In the genomic region with DNA sequence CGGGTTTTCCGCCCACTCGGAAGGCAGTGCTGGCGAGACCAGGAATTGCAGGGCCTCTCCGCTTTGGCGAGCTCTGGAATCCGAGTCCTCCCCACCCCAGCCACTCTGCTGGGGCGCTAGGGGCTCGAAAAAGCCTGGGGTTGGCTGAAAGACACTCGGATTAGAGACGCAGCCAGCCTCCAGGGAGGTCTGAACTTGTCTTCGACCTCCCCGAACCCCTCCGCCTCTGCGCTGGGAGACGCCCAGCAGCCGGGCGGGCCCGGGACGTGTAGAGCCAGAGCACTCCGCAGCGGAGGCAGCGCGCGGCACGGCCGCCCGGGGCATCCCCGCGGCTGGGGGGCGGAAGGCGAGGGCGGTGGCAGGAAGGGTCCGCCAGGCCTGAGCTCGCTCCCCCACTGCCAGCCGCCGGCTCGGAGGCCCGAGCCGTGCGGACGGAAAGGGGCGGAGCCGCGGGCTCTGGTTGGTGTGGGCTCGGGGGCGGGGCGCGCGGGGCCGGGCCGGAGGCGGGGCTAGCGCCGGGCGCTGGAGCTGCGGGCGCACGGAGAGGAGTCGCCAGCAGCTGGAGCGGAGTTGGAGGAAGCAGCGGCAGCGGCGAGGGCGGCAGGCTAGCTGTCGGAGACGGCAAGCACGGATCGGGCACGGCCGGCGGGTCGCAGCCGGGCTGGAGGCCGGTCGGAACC, we compare ENCODE assay signal across 8 cellular contexts. TPM values are rescaled to one million over a fixed set of nuclear protein-coding genes. Genes with fewer than 3 reads are reported as not detected.
DNase-seq lines count a peak whose midpoint lies in the region; ATAC-seq, FAIRE-seq and TF ChIP-seq lines count a peak whose summit lies in the region.

PIK3R1 (plus strand) TSS at position 549 of the 680 bp plus-strand sequence. CDS start 10,920 bp downstream, outside the sequence.

- FAIRE-seq in H54 (lab: Jason Lieb, UNC) = no peak

- POLR2A ChIA-PET in naive thymus-derived CD8-positive, alpha-beta T cell (lab: Charles Lee) = interaction anchor here (0.6 to 3.7 kb wide), 28 partner anchors 8 to 1211 kb away, joined by 3 to 43 read pairs (median 4); no protein-coding TSS in a partner anchor

- no peaks in the 10 kb centered on the region for H3K27me3 ChIP-seq in fibroblast of lung (ENCODE audit: control insufficient read depth, insufficient read depth, low read length)

- H3K4me1 ChIP-seq in fibroblast of lung (ENCODE audit: control insufficient read depth, extremely low read depth, insufficient read depth, low read length) = no peaks in the 10 kb centered on the region

- ATAC-seq in naive thymus-derived CD8-positive, alpha-beta T cell = peak; percentile 72 to 73
- ATAC-seq in stimulated activated naive B cell treated with anti-CD40 and anti-IgM and Interleukin-4, amounts not matched to agents 10 μg/mL and 1 μg/mL and 100 μg/mL, for 72 hours (replicated peaks) = peak; percentile 85 to 87

- peak within 1 kb of the TSS; percentile 88 for H3K4me2 ChIP-seq in fibroblast of lung (ENCODE audit: extremely low read depth, insufficient read depth, low read length)

- H3K4me3 Mint-ChIP-seq in naive thymus-derived CD8-positive, alpha-beta T cell = peak within 1 kb of the TSS; percentile 91 to 97 (median 94)
- peak within 1 kb of the TSS; percentile 88 to 94 for H3K4me3 Mint-ChIP-seq in stimulated activated naive B cell treated with anti-CD40 and anti-IgM and Interleukin-4, amounts not matched to agents 10 μg/mL and 1 μg/mL and 100 μg/mL, for 72 hours

- H3K27me3 Mint-ChIP-seq in naive thymus-derived CD8-positive, alpha-beta T cell = no peaks in the 10 kb centered on the region
- H3K27me3 Mint-ChIP-seq in stimulated activated naive B cell treated with anti-CD40 and anti-IgM and Interleukin-4, amounts not matched to agents 10 μg/mL and 1 μg/mL and 100 μg/mL, for 72 hours = no peaks in the 10 kb centered on the region

- H3K4me3 ChIP-seq in LNCaP clone FGC (ENCODE audit: low read depth, low read length) (peak within 1 kb of the TSS; percentile 87), fibroblast of lung (replicated peaks in 1 of 4; ENCODE audit: control extremely low read depth in 1 of 4, insufficient read depth in 1 of 4, low read depth in 3 of 4, low read length in 4 of 4) (peak within 1 kb of the TSS; percentile 68 to 96 (median 89))

- H3K79me2 ChIP-seq in fibroblast of lung (ENCODE audit: control insufficient read depth, insufficient read depth, low read length) = peaks cover 42% of the 10 kb centered on the region

- H3K27ac Mint-ChIP-seq in naive thymus-derived CD8-positive, alpha-beta T cell = peak within 1 kb of the TSS; percentile 87 to 96 (median 94)
- H3K27ac Mint-ChIP-seq in stimulated activated naive B cell treated with anti-CD40 and anti-IgM and Interleukin-4, amounts not matched to agents 10 μg/mL and 1 μg/mL and 100 μg/mL, for 72 hours = peak within 1 kb of the TSS; percentile 99

- DNase-seq in ELR (ENCODE audit: low read depth) (peak; percentile 94), H54 (ENCODE audit: insufficient read length, low spot score) (peak; percentile 86), LNCaP clone FGC (ENCODE audit: low read depth) (peak; percentile 60), RPMI8226 (peak; percentile 98), fibroblast of lung (ENCODE audit: low read depth in 2 of 2) (peak; percentile 91 to 95)
- peak; percentile 83 to 89 for DNase-seq in activated T-helper 1 cell treated with anti-CD3 and anti-CD28 coated beads, Interleukin-2, amount 50 U/mL, for 16 hours (ENCODE audit: low read depth in 1 of 2, low spot score in 1 of 2)
- peak; percentile 84 to 95 (median 91) for DNase-seq in naive thymus-derived CD8-positive, alpha-beta T cell
- DNase-seq in stimulated activated naive B cell treated with anti-CD40 and anti-IgM and Interleukin-4, amounts not matched to agents 10 μg/mL and 1 μg/mL and 100 μg/mL, for 72 hours = peak; percentile 96

- TF ChIP-seq CTCF in LNCaP clone FGC (IDR thresholded peaks at IDR 0.05; ENCODE audit: control insufficient read depth, extremely low read depth, insufficient read depth) = peak; percentile 22; the same call in 1 of the 2 replicates
- peak; percentile 30 to 38 for TF ChIP-seq CTCF in fibroblast of lung (conservative IDR thresholded peaks at IDR 0.05 in 1 of 2, IDR thresholded peaks at IDR 0.05 in 1 of 2; ENCODE audit: low read depth in 1 of 2, low read length in 2 of 2)

- peak within 1 kb of the TSS; percentile 87 for H3K27ac ChIP-seq in fibroblast of lung (ENCODE audit: insufficient read depth, low read length)

- H3K36me3 Mint-ChIP-seq in naive thymus-derived CD8-positive, alpha-beta T cell = peaks cover 5 to 12% (median 7%) of the 10 kb centered on the region in 3 donors
- H3K36me3 Mint-ChIP-seq in stimulated activated naive B cell treated with anti-CD40 and anti-IgM and Interleukin-4, amounts not matched to agents 10 μg/mL and 1 μg/mL and 100 μg/mL, for 72 hours = peaks cover 5 to 15% of the 10 kb centered on the region in 2 donors

- no peaks in the 10 kb centered on the region for H4K20me1 ChIP-seq in fibroblast of lung (ENCODE audit: control insufficient read depth, extremely low read depth, insufficient read depth, low read length)

- H3K36me3 ChIP-seq in fibroblast of lung (ENCODE audit: control insufficient read depth, insufficient read depth, low read length) = no peaks in the 10 kb centered on the region

- peak within 1 kb of the TSS; percentile 83 for H3K9ac ChIP-seq in fibroblast of lung (ENCODE audit: insufficient read depth, low read length)

- TF ChIP-seq POLR2A in H54 (IDR thresholded peaks at IDR 0.05; ENCODE audit: low read depth, low read length) = peak; percentile 95

- H2AFZ ChIP-seq in fibroblast of lung (ENCODE audit: low read length) = peak within 1 kb of the TSS; percentile 61

- peaks cover 0 to 11% (median 3%) of the 10 kb centered on the region in 9 donors for H3K9me3 Mint-ChIP-seq in naive thymus-derived CD8-positive, alpha-beta T cell
- H3K9me3 Mint-ChIP-seq in stimulated activated naive B cell treated with anti-CD40 and anti-IgM and Interleukin-4, amounts not matched to agents 10 μg/mL and 1 μg/mL and 100 μg/mL, for 72 hours = peaks cover 9 to 14% of the 10 kb centered on the region in 2 donors

- no peaks in the 10 kb centered on the region for H3K9me3 ChIP-seq in fibroblast of lung (ENCODE audit: control insufficient read depth, insufficient read depth, low read depth, low read length)

- H3K4me1 Mint-ChIP-seq in naive thymus-derived CD8-positive, alpha-beta T cell = peaks cover 28 to 47% (median 45%) of the 10 kb centered on the region in 4 donors
- H3K4me1 Mint-ChIP-seq in stimulated activated naive B cell treated with anti-CD40 and anti-IgM and Interleukin-4, amounts not matched to agents 10 μg/mL and 1 μg/mL and 100 μg/mL, for 72 hours = peaks cover 20 to 45% of the 10 kb centered on the region in 2 donors

RNA-seq across cellular contexts. Expression of gene PIK3R1, which starts in this region (rescaled TPM):
- total RNA-seq in fibroblast of lung = 25.2 and 36.3 TPM in 2 replicates
- polyA plus RNA-seq in fibroblast of lung = 10.9 and 17.7 TPM in 2 replicates
- polyA plus RNA-seq in fibroblast of lung (2012) = 13.1 and 23.3 TPM in 2 replicates
- 61.5 and 102 TPM in 2 replicates for polyA minus RNA-seq in fibroblast of lung (ENCODE audit: low replicate concordance)
- total RNA-seq in naive thymus-derived CD8-positive, alpha-beta T cell = 10 to 100 TPM; 91.4 to 98.3 TPM
- polyA plus RNA-seq in naive thymus-derived CD8-positive, alpha-beta T cell = 10 to 100 TPM; 69.1 to 98.1 (median 71.3) TPM

Comparison
In these comparisons a context has a peak if more than half of its experiments do, and no peak if none do; other contexts are left out.
1. Peak in every context shown above with its lines: DNase-seq, ATAC-seq, H3K4me3 ChIP-seq and H3K27ac ChIP-seq.